Comparison of ENCODE assay signal across 1 cellular context in the genomic region with DNA sequence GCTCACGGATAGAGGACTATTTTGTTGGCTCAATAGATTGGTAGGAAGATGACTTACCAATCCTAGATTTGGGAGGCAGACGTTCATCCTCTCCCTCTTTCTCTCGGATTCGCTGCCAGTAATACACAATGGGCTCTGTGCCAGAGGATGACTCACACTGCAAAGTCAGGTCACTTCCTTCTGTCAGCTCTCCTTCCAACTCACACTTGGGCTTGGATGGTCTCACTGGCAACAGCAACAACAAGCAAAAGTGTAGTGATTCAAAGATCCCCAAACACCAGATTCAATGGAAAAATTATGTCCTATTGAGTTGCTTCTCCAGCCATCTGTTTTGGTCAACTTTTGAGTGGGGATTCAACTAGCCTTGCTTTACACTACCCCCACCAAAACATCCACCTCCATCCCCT.
A peak's percentile ranks its signal among the peaks of the same experiment; 100 is the strongest.
TF ChIP-seq lines count a peak whose summit lies in the region.

No MANE protein-coding gene starts in this region.

TF ChIP-seq in SK-N-SH, 30 proteins besides CTCF, POLR2A, EP300 and RAD21 (continued from another document):
- TF ChIP-seq, protein P1, sequence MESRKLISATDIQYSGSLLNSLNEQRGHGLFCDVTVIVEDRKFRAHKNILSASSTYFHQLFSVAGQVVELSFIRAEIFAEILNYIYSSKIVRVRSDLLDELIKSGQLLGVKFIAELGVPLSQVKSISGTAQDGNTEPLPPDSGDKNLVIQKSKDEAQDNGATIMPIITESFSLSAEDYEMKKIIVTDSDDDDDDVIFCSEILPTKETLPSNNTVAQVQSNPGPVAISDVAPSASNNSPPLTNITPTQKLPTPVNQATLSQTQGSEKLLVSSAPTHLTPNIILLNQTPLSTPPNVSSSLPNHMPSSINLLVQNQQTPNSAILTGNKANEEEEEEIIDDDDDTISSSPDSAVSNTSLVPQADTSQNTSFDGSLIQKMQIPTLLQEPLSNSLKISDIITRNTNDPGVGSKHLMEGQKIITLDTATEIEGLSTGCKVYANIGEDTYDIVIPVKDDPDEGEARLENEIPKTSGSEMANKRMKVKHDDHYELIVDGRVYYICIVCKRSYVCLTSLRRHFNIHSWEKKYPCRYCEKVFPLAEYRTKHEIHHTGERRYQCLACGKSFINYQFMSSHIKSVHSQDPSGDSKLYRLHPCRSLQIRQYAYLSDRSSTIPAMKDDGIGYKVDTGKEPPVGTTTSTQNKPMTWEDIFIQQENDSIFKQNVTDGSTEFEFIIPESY (IDR thresholded peaks at IDR 0.05; ENCODE audit: borderline replicate concordance, low read depth): no peak
- TF ChIP-seq POLR2AphosphoS5 (IDR thresholded peaks at IDR 0.05; ENCODE audit: low read depth, low read length) (0 out of 2 replicates have a peak, but pooled peaks have one; percentile 1), NFIC (IDR thresholded peaks at IDR 0.05; ENCODE audit: borderline replicate concordance) (peak; percentile 98), JUND (IDR thresholded peaks at IDR 0.05) (peak; percentile 86), RXRA (IDR thresholded peaks at IDR 0.05; ENCODE audit: borderline replicate concordance, low read depth) (peak; percentile 56; the same call in 1 of the 2 replicates), EZH2phosphoT487 (IDR thresholded peaks at IDR 0.05; ENCODE audit: borderline replicate concordance, low read depth) (no peak)
- TF ChIP-seq, protein P2, sequence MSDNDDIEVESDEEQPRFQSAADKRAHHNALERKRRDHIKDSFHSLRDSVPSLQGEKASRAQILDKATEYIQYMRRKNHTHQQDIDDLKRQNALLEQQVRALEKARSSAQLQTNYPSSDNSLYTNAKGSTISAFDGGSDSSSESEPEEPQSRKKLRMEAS (IDR thresholded peaks at IDR 0.05; ENCODE audit: low read depth): peak; percentile 45; the same call in 1 of the 2 replicates
